ENCODE assay signal across 28 cellular contexts in genomic region chr7:16409777-16410176, GRCh38. TPM values are rescaled to one million over a fixed set of nuclear protein-coding genes. Genes with fewer than 3 reads are reported as not detected.
A peak's percentile ranks its signal among the peaks of the same experiment; 100 is the strongest.
DNase-seq lines count a peak whose midpoint lies in the region; ATAC-seq and TF ChIP-seq lines count a peak whose summit lies in the region.
"Had no signal": no experiment of that assay in that cellular context is flagged by ENCODE, and none has a peak within 500 bp of the region (broad histone marks: within the 10 kb centered on the region; RNA-seq: fewer than 3 reads in every experiment).

No MANE protein-coding gene starts in this region.

- no peaks in the 10 kb centered on the region for H3K27me3 ChIP-seq in left lung
- H3K27me3 ChIP-seq in H7 (ENCODE audit: control insufficient read depth, insufficient read depth, low read length), result no peaks in the 10 kb centered on the region

- no peak overlapping the region for H3K4me3 Mint-ChIP-seq in chondrocyte (ENCODE audit: unreplicated experiment)
- H3K4me3 Mint-ChIP-seq: CD4-positive, CD25-positive, alpha-beta regulatory T cell; naive thymus-derived CD4-positive, alpha-beta T cell; stimulated activated naive B cell treated with anti-CD40 and anti-IgM and Interleukin-4, amounts not matched to agents 10 μg/mL and 1 μg/mL and 100 μg/mL, for 72 hours; T-helper 17 cell had no signal

- no peaks in the 10 kb centered on the region for H3K9me3 ChIP-seq in left lung

- H3K4me1 ChIP-seq in left lung, result no peaks in the 10 kb centered on the region
- H3K4me1 ChIP-seq: parathyroid adenoma had no signal

- DNase-seq in Ammon's horn (ENCODE audit: low spot score) (peak; percentile 59), M059J (ENCODE audit: low read depth) (peak; percentile 30), chondrocyte (ENCODE audit: low spot score) (no peak), left lung (no peak), GM19238 (ENCODE audit: insufficient read length, low spot score) (no peak), SKM-1 (lab: John Stamatoyannopoulos, UW; ENCODE audit: unreplicated experiment) (no peak), H7 (no peak)
- DNase-seq: ACHN; activated CD4-positive, alpha-beta T cell treated with anti-CD3 and anti-CD28 coated beads, Interleukin-2, amount 50 U/mL, for 1 hour; activated CD8-positive, alpha-beta memory T cell treated with anti-CD3 and anti-CD28 coated beads, Interleukin-2, amount 50 U/mL, for 4 hours; CD4-positive, CD25-positive, alpha-beta regulatory T cell; DMS53; foreskin fibroblast; kidney glomerular epithelial cell; mammary epithelial cell; naive thymus-derived CD4-positive, alpha-beta T cell; NCI-H1417 treated with DMSO at 0.1 percent for 48 hours; NCI-H2171; Right ventricle myocardium superior; stimulated activated CD4-positive, alpha-beta T cell treated with anti-CD3 and anti-CD28 coated beads, Interleukin-2, amount 100 ng/mL, for 24 hours; stimulated activated naive B cell treated with anti-CD40 and anti-IgM and Interleukin-4, amounts not matched to agents 10 μg/mL and 1 μg/mL and 100 μg/mL, for 72 hours; T-helper 17 cell; WERI-Rb-1 had no signal

- intact Hi-C loops in left lung (cut with DNase I), result no loop called here

- ATAC-seq in left lung (peak; percentile 25), HG03139 (IDR thresholded peaks at IDR 0.05; ENCODE audit: unreplicated experiment) (no peak)
- ATAC-seq: naive thymus-derived CD4-positive, alpha-beta T cell; stimulated activated naive B cell treated with anti-CD40 and anti-IgM and Interleukin-4, amounts not matched to agents 10 μg/mL and 1 μg/mL and 100 μg/mL, for 72 hours; T-helper 17 cell had no signal

- H3K27me3 Mint-ChIP-seq in chondrocyte (ENCODE audit: low read depth), result no peaks in the 10 kb centered on the region
- H3K27me3 Mint-ChIP-seq: CD4-positive, CD25-positive, alpha-beta regulatory T cell; stimulated activated naive B cell treated with anti-CD40 and anti-IgM and Interleukin-4, amounts not matched to agents 10 μg/mL and 1 μg/mL and 100 μg/mL, for 72 hours had no signal

- H3K36me3 Mint-ChIP-seq in chondrocyte (ENCODE audit: low read depth), result no peaks in the 10 kb centered on the region
- H3K36me3 Mint-ChIP-seq: CD4-positive, CD25-positive, alpha-beta regulatory T cell; stimulated activated naive B cell treated with anti-CD40 and anti-IgM and Interleukin-4, amounts not matched to agents 10 μg/mL and 1 μg/mL and 100 μg/mL, for 72 hours had no signal

- no peaks in the 10 kb centered on the region for H3K9me3 Mint-ChIP-seq in chondrocyte (ENCODE audit: low read depth)
- H3K9me3 Mint-ChIP-seq: activated T-helper 2 cell treated with anti-CD3 and anti-CD28 coated beads, Interferon-gamma antibody, Interleukin-2, Interleukin-4, amounts not matched to agents 10 μg/mL and 5 μg/mL and 100 μg/mL, durations not matched to agents 14 hours and 24 hours and 36 hours; naive thymus-derived CD4-positive, alpha-beta T cell; stimulated activated naive B cell treated with anti-CD40 and anti-IgM and Interleukin-4, amounts not matched to agents 10 μg/mL and 1 μg/mL and 100 μg/mL, for 72 hours had no signal

- H3K36me3 ChIP-seq in left lung (no peaks in the 10 kb centered on the region), H7 (replicated peaks; ENCODE audit: control insufficient read depth, insufficient read depth, low read length) (no peaks in the 10 kb centered on the region)
- H3K36me3 ChIP-seq: WERI-Rb-1 had no signal

- H3K4me1 Mint-ChIP-seq in chondrocyte (ENCODE audit: low read depth), result peaks cover 23% of the 10 kb centered on the region
- H3K4me1 Mint-ChIP-seq: CD4-positive, CD25-positive, alpha-beta regulatory T cell; naive thymus-derived CD4-positive, alpha-beta T cell; T-helper 17 cell had no signal

- no peak overlapping the region for H3K27ac Mint-ChIP-seq in chondrocyte (ENCODE audit: unreplicated experiment)
- H3K27ac Mint-ChIP-seq: activated T-helper 2 cell treated with anti-CD3 and anti-CD28 coated beads, Interferon-gamma antibody, Interleukin-2, Interleukin-4, amounts not matched to agents 10 μg/mL and 5 μg/mL and 100 μg/mL, durations not matched to agents 14 hours and 24 hours and 36 hours; naive thymus-derived CD4-positive, alpha-beta T cell; stimulated activated naive B cell treated with anti-CD40 and anti-IgM and Interleukin-4, amounts not matched to agents 10 μg/mL and 1 μg/mL and 100 μg/mL, for 72 hours; T-helper 17 cell had no signal

- H3K27ac ChIP-seq in left lung, result no peak overlapping the region
- H3K27ac ChIP-seq: parathyroid adenoma, skin epidermis, WERI-Rb-1 had no signal

- H3K4me3 ChIP-seq in left lung (no peak overlapping the region), H7 (ENCODE audit: insufficient read depth, low read depth, low read length) (no peak overlapping the region)
- H3K4me3 ChIP-seq: skin epidermis had no signal

- TF ChIP-seq CTCF in chondrocyte (IDR thresholded peaks at IDR 0.05) (peak; percentile 32), left lung (IDR thresholded peaks at IDR 0.05) (no peak)

RNA-seq across cellular contexts. Expression of gene CRPPA, which starts 11.6 kb away (rescaled TPM):
- total RNA-seq in M059J (2014; rRNA removed; shearing (Covaris generic)), result 1.0 and 2.5 TPM in 2 replicates
- 4.9 to 5.8 TPM (median 5.2 TPM) in 3 replicates for total RNA-seq in chondrocyte
- 1 to 10 TPM; 2.1 to 3.6 TPM for total RNA-seq in left lung
- 0.30 and 0.45 TPM in 2 replicates for total RNA-seq in H7 (2014; rRNA removed; shearing (Covaris generic))

RNA-seq across cellular contexts. Expression of gene SOSTDC1, which starts 55.8 kb away (rescaled TPM):
- total RNA-seq in M059J (2014; rRNA removed; shearing (Covaris generic)), result not detected in 2 replicates
- not detected in 3 replicates for total RNA-seq in chondrocyte
- total RNA-seq in left lung, result 1 to 10 TPM; 8.8 to 9.2 TPM
- total RNA-seq in H7 (2014; rRNA removed; shearing (Covaris generic)), result not detected in 2 replicates
- total RNA-seq: activated T-helper 2 cell treated with anti-CD3 and anti-CD28 coated beads, Interferon-gamma antibody, Interleukin-2, Interleukin-4, amounts not matched to agents 10 μg/mL and 5 μg/mL and 100 μg/mL, durations not matched to agents 14 hours and 24 hours and 36 hours; CD4-positive, CD25-positive, alpha-beta regulatory T cell; endothelial cell of umbilical vein; naive thymus-derived CD4-positive, alpha-beta T cell; T-helper 17 cell had no signal

Comparison
In these comparisons a context has a peak if more than half of its experiments do, and no peak if none do; other contexts are left out.
1. DNase-seq: peak in Ammon's horn (single experiment) and M059J (single experiment); none in chondrocyte (single experiment), left lung (0 of 2), GM19238 (single experiment), SKM-1 (single experiment) and H7 (single experiment).